Comparison of ENCODE assay signal across 8 cellular contexts in genomic region chr17:58666858-58667267, GRCh38. TPM values are rescaled to one million over a fixed set of nuclear protein-coding genes. Genes with fewer than 3 reads are reported as not detected.
DNase-seq lines count a peak whose midpoint lies in the region; ATAC-seq, FAIRE-seq and TF ChIP-seq lines count a peak whose summit lies in the region.

No MANE protein-coding gene starts in this region.

- no peak for TF ChIP-seq CTCF in OCI-LY3 (IDR thresholded peaks at IDR 0.05; ENCODE audit: low read depth, low read length)
- no peak for TF ChIP-seq CTCF in kidney (IDR thresholded peaks at IDR 0.05; ENCODE audit: borderline replicate concordance, extremely low read depth, insufficient read depth)
- TF ChIP-seq CTCF in brain microvascular endothelial cell (IDR thresholded peaks at IDR 0.05; ENCODE audit: low read depth, low read length, missing control alignments): no peak

- DNase-seq in DMS53 treated with DMSO at 0.1 percent for 48 hours (lab: John Stamatoyannopoulos, UW; ENCODE audit: unreplicated experiment) (peak; percentile 77), amygdala (lab: John Stamatoyannopoulos, UW) (peak in 36 of 56 donors; percentile 1 to 71 (median 21)), kidney (peak; percentile 84), brain microvascular endothelial cell (no peak)
- DNase-seq in stimulated activated effector memory CD8-positive, alpha-beta T cell treated with anti-CD3 and anti-CD28 coated beads, Interleukin-12 subunit alpha, Interleukin-12 subunit beta, amount 100 ng/mL, for 72 hours (ENCODE audit: low spot score in 2 of 2): no peak

- intact Hi-C loops in kidney (cut with DNase I): no loop called here

- H3K9me3 ChIP-seq in OCI-LY3 (ENCODE audit: insufficient read depth, low read length) (no peaks in the 10 kb centered on the region), kidney (ENCODE audit: control insufficient read depth in 1 of 2, low read length in 2 of 2) (no peaks in the 10 kb centered on the region)

- in situ Hi-C loops in brain microvascular endothelial cell (cut with HindIII; ENCODE audit: low pct_ligation_motif_present, low sequenced_read_pairs): no loop called here

- H3K4me1 ChIP-seq in OCI-LY3 (ENCODE audit: low read length) (peaks cover 18% of the 10 kb centered on the region), kidney (ENCODE audit: control insufficient read depth in 1 of 2, insufficient read depth in 1 of 2, low read depth in 1 of 2, low read length in 2 of 2) (peaks cover 0 to 4% of the 10 kb centered on the region in 2 donors)

- H3K9me3 Mint-ChIP-seq in stimulated activated effector memory CD8-positive, alpha-beta T cell treated with anti-CD3 and anti-CD28 coated beads, Interleukin-12 subunit alpha, Interleukin-12 subunit beta, amount 100 ng/mL, for 72 hours: no peaks in the 10 kb centered on the region

- no peak overlapping the region for H3K27ac Mint-ChIP-seq in stimulated activated effector memory CD8-positive, alpha-beta T cell treated with anti-CD3 and anti-CD28 coated beads, Interleukin-12 subunit alpha, Interleukin-12 subunit beta, amount 100 ng/mL, for 72 hours

- H3K4me3 Mint-ChIP-seq in stimulated activated effector memory CD8-positive, alpha-beta T cell treated with anti-CD3 and anti-CD28 coated beads, Interleukin-12 subunit alpha, Interleukin-12 subunit beta, amount 100 ng/mL, for 72 hours: peak overlapping the region; percentile 6

- peak overlapping the region; percentile 84 for H3K4me2 ChIP-seq in OCI-LY3 (ENCODE audit: low read length)

- H3K27ac ChIP-seq in OCI-LY3 (ENCODE audit: low read length) (no peak overlapping the region), kidney (ENCODE audit: low read depth in 2 of 2, low read length in 2 of 2) (no peak overlapping the region), brain microvascular endothelial cell (no peak overlapping the region)

- peak overlapping the region; percentile 51 for H3K9ac ChIP-seq in OCI-LY3 (ENCODE audit: low read length)
- H3K9ac ChIP-seq in kidney (ENCODE audit: low read length in 2 of 2): peak overlapping the region in 1 of 2 donors; percentile 34

- H3K4me3 ChIP-seq in OCI-LY3 (ENCODE audit: low read length): peak overlapping the region; percentile 78
- H3K4me3 ChIP-seq in kidney (ENCODE audit: low read length in 2 of 2): peak overlapping the region; percentile 56 to 59
- H3K4me3 ChIP-seq in brain microvascular endothelial cell (ENCODE audit: low read depth, low read length): no peak overlapping the region

- H3K79me2 ChIP-seq in OCI-LY3 (ENCODE audit: low read length): no peaks in the 10 kb centered on the region

- H3K36me3 ChIP-seq in OCI-LY3 (replicated peaks; ENCODE audit: low read depth, low read length) (no peaks in the 10 kb centered on the region), kidney (ENCODE audit: control insufficient read depth in 1 of 2, insufficient read depth in 2 of 2, low read length in 2 of 2) (no peaks in the 10 kb centered on the region), brain microvascular endothelial cell (replicated peaks) (no peaks in the 10 kb centered on the region)

- peak overlapping the region; percentile 90 for H2AFZ ChIP-seq in OCI-LY3 (ENCODE audit: low read depth, low read length)

- no peaks in the 10 kb centered on the region for H4K20me1 ChIP-seq in OCI-LY3 (ENCODE audit: insufficient read depth, low read length)

- no peaks in the 10 kb centered on the region for H3K4me1 Mint-ChIP-seq in stimulated activated effector memory CD8-positive, alpha-beta T cell treated with anti-CD3 and anti-CD28 coated beads, Interleukin-12 subunit alpha, Interleukin-12 subunit beta, amount 100 ng/mL, for 72 hours

- no peak for ATAC-seq in stimulated activated effector memory CD8-positive, alpha-beta T cell treated with anti-CD3 and anti-CD28 coated beads, Interleukin-12 subunit alpha, Interleukin-12 subunit beta, amount 100 ng/mL, for 72 hours
- ATAC-seq in HG02884 (IDR thresholded peaks at IDR 0.05; ENCODE audit: unreplicated experiment) (no peak), HG03520 (IDR thresholded peaks at IDR 0.05; ENCODE audit: unreplicated experiment) (no peak)

- H3K27me3 ChIP-seq in OCI-LY3 (ENCODE audit: low read depth, low read length): peaks cover 20% of the 10 kb centered on the region
- H3K27me3 ChIP-seq in brain microvascular endothelial cell (replicated peaks): no peaks in the 10 kb centered on the region

- H3K36me3 Mint-ChIP-seq in stimulated activated effector memory CD8-positive, alpha-beta T cell treated with anti-CD3 and anti-CD28 coated beads, Interleukin-12 subunit alpha, Interleukin-12 subunit beta, amount 100 ng/mL, for 72 hours: peaks cover 2% of the 10 kb centered on the region

- FAIRE-seq in kidney (lab: Jason Lieb, UNC): no peak

RNA-seq across cellular contexts. Expression of gene TEX14, which starts 25.0 kb away (rescaled TPM):
- total RNA-seq in kidney: 0.22 TPM
- 0.09 TPM for polyA plus RNA-seq in kidney (ENCODE audit: insufficient read depth, low read depth, low replicate concordance)

RNA-seq across cellular contexts. Expression of gene RAD51C, which starts 25.5 kb away (rescaled TPM):
- 20.2 TPM for total RNA-seq in kidney
- 29.3 TPM for polyA plus RNA-seq in kidney (ENCODE audit: insufficient read depth, low read depth, low replicate concordance)

Comparison
In these comparisons a context has a peak if more than half of its experiments do, and no peak if none do; other contexts are left out.
1. DNase-seq: peak in DMS53 treated with DMSO at 0.1 percent for 48 hours (single experiment), amygdala (36 of 56) and kidney (single experiment); none in stimulated activated effector memory CD8-positive, alpha-beta T cell treated with anti-CD3 and anti-CD28 coated beads, Interleukin-12 subunit alpha, Interleukin-12 subunit beta, amount 100 ng/mL, for 72 hours (0 of 2) and brain microvascular endothelial cell (single experiment).